In the genomic region with DNA sequence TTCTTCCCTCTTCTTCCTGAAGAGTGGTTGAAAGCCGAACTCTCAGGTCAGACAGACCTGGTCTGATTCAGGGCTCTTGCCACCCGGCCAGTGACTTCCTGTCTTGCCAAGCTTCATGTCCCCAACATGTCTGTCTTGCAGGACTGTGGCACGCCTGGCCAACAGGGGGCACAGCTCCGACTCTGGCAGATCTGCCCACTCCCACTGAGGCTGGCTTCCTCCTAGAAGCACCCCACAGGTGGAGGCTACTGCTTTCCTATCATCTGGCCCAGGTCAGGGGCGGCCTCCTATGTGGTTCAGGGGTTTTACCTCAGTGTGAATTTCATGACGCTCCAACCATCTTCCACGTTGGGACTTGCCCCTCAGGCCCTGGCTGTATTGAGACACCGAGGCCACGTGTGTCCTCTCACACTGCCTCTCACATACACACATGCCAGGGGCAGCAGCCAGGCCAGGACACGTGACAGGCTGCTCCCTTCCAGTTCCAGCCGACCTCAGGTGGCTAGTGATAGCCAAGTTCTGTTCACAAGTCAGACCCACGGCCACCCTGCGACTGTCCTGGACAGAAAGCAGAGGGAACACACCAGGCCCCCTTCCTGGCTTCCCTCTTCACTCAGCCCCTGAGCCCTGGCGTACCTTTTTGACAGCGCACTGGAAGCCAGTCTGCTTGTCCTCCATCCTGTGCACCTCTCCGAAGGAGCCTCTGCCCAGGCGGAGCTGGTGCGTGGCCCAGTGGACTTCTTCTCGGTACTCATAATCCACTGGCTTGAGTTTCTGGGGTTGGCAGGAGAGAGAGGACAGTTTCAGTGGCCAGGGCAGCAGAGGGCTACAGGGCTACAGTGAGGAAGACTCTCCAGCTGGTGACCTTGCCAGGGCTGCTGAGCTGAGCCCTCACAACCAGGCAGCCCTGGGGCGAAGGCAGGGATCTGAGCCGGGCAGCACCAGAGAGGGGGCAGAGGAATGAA, we compare ENCODE assay signal across 9 cellular contexts. TPM values are rescaled to one million over a fixed set of nuclear protein-coding genes. Genes with fewer than 3 reads are reported as not detected.
DNase-seq lines count a peak whose midpoint lies in the region; ATAC-seq and TF ChIP-seq lines count a peak whose summit lies in the region.
"Had no signal": no experiment of that assay in that cellular context is flagged by ENCODE, and none has a peak within 500 bp of the region (broad histone marks: within the 10 kb centered on the region; RNA-seq: fewer than 3 reads in every experiment).

No MANE protein-coding gene starts in this region.

- peaks cover 22% of the 10 kb centered on the region for H3K4me1 Mint-ChIP-seq in activated T-cell treated with anti-CD3 and anti-CD28 coated beads, Interleukin-2, amount 50 U/mL, for 24 hours (ENCODE audit: low read depth)

- peaks cover 88% of the 10 kb centered on the region for H3K36me3 ChIP-seq in left ventricle myocardium inferior

- H3K4me1 ChIP-seq in left ventricle myocardium inferior = peaks cover 77% of the 10 kb centered on the region

- peak; percentile 48 for ATAC-seq in stimulated activated naive CD8-positive, alpha-beta T cell treated with anti-CD3 and anti-CD28 coated beads, Interleukin-15, Interleukin-2, amounts not matched to agents 100 U/mL and 50 U/mL, for 24 hours
- ATAC-seq in GM19023 (IDR thresholded peaks at IDR 0.05; ENCODE audit: unreplicated experiment) = no peak
- ATAC-seq in HG03565 (IDR thresholded peaks at IDR 0.05; ENCODE audit: unreplicated experiment) = no peak

- H3K27ac ChIP-seq in left ventricle myocardium inferior (replicated peaks) = peak overlapping the region; percentile 97

- peak; percentile 10 for DNase-seq in NCI-H748 (lab: John Stamatoyannopoulos, UW; ENCODE audit: unreplicated experiment)
- no peak for DNase-seq in NCI-H748 treated with DMSO at 0.1 percent for 48 hours (lab: John Stamatoyannopoulos, UW)
- peak; percentile 68 for DNase-seq in activated T-cell treated with anti-CD3 and anti-CD28 coated beads, Interleukin-2, amount 50 U/mL, for 24 hours
- peak; percentile 75 for DNase-seq in left ventricle myocardium inferior
- DNase-seq in stimulated activated naive CD8-positive, alpha-beta T cell treated with anti-CD3 and anti-CD28 coated beads, Interleukin-15, Interleukin-2, amounts not matched to agents 100 U/mL and 50 U/mL, for 24 hours = peak; percentile 49
- DNase-seq in DMS79 (lab: John Stamatoyannopoulos, UW) = no peak

- no peaks in the 10 kb centered on the region for H3K9me3 Mint-ChIP-seq in activated T-cell treated with anti-CD3 and anti-CD28 coated beads, Interleukin-2, amount 50 U/mL, for 24 hours

- H3K27ac Mint-ChIP-seq in activated T-cell treated with anti-CD3 and anti-CD28 coated beads, Interleukin-2, amount 50 U/mL, for 24 hours = peak overlapping the region; percentile 82

- H3K9me3 ChIP-seq in left ventricle myocardium inferior (replicated peaks) = no peaks in the 10 kb centered on the region
- H3K9me3 ChIP-seq: BLaER1 treated with 17β-estradiol and CSF1 and Interleukin-3, amounts not matched to agents 10 nM and 100 nM had no signal

- intact Hi-C loops in left ventricle myocardium inferior (cut with micrococcal nuclease) = no loop called here

- H3K27me3 Mint-ChIP-seq in activated T-cell treated with anti-CD3 and anti-CD28 coated beads, Interleukin-2, amount 50 U/mL, for 24 hours = no peaks in the 10 kb centered on the region

- H3K36me3 Mint-ChIP-seq in activated T-cell treated with anti-CD3 and anti-CD28 coated beads, Interleukin-2, amount 50 U/mL, for 24 hours (ENCODE audit: low read depth) = peaks cover 97% of the 10 kb centered on the region

- peak; percentile 33 for TF ChIP-seq CTCF in left ventricle myocardium inferior (IDR thresholded peaks at IDR 0.05; ENCODE audit: borderline replicate concordance)

- H3K4me3 Mint-ChIP-seq in activated T-cell treated with anti-CD3 and anti-CD28 coated beads, Interleukin-2, amount 50 U/mL, for 24 hours = no peak overlapping the region

- H3K27me3 ChIP-seq in left ventricle myocardium inferior (ENCODE audit: low read depth) = no peaks in the 10 kb centered on the region
- H3K27me3 ChIP-seq: BLaER1 treated with 17β-estradiol and CSF1 and Interleukin-3, amounts not matched to agents 10 nM and 100 nM had no signal

- no peak overlapping the region for H3K4me3 ChIP-seq in left ventricle myocardium inferior
- H3K4me3 ChIP-seq: BLaER1 treated with 17β-estradiol and CSF1 and Interleukin-3, amounts not matched to agents 10 nM and 100 nM had no signal

RNA-seq across cellular contexts. Expression of a gene that starts 22.6 kb away (rescaled TPM):
- total RNA-seq in left ventricle myocardium inferior = not detected

RNA-seq across cellular contexts. Expression of a gene that starts 32.4 kb away (rescaled TPM):
- 14.8 TPM for total RNA-seq in left ventricle myocardium inferior

Comparison
In these comparisons a context has a peak if more than half of its experiments do, and no peak if none do; other contexts are left out.
1. DNase-seq: peak in NCI-H748 (single experiment), activated T-cell treated with anti-CD3 and anti-CD28 coated beads, Interleukin-2, amount 50 U/mL, for 24 hours (single experiment), left ventricle myocardium inferior (single experiment) and stimulated activated naive CD8-positive, alpha-beta T cell treated with anti-CD3 and anti-CD28 coated beads, Interleukin-15, Interleukin-2, amounts not matched to agents 100 U/mL and 50 U/mL, for 24 hours (single experiment); none in NCI-H748 treated with DMSO at 0.1 percent for 48 hours (single experiment) and DMS79 (single experiment).